In genomic region chr12:121800694-121801600, GRCh38 we compare ENCODE assay signal across 8 cellular contexts. TPM values are rescaled to one million over a fixed set of nuclear protein-coding genes. Genes with fewer than 3 reads are reported as not detected.
DNase-seq lines count a peak whose midpoint lies in the region; ATAC-seq lines count a peak whose summit lies in the region.

No MANE protein-coding gene starts in this region.

- H3K27me3 ChIP-seq in esophagus (ENCODE audit: control insufficient read depth in 1 of 2, insufficient read depth in 2 of 2, low read length in 2 of 2): no peaks in the 10 kb centered on the region

- peaks cover 0 to 3% of the 10 kb centered on the region in 2 donors for H3K36me3 ChIP-seq in esophagus (ENCODE audit: control insufficient read depth in 2 of 2, insufficient read depth in 2 of 2, low read length in 1 of 2)

- DNase-seq in AML-193 (lab: John Stamatoyannopoulos, UW): peak; percentile 14 to 19
- peak; percentile 52 for DNase-seq in NOMO-1 treated with DMSO at 0.1 percent for 48 hours (lab: John Stamatoyannopoulos, UW; ENCODE audit: unreplicated experiment)
- DNase-seq in activated T-cell treated with anti-CD3 and anti-CD28 coated beads, Interleukin-2, amount 50 U/mL, for 48 hours: peak; percentile 79 to 83
- peak; percentile 82 for DNase-seq in mucosa of gallbladder (ENCODE audit: low spot score)

- peak overlapping the region; percentile 71 to 88 for H3K4me3 ChIP-seq in esophagus (ENCODE audit: low read depth in 1 of 2, low read length in 2 of 2)

- no peaks in the 10 kb centered on the region for H3K9me3 ChIP-seq in esophagus (ENCODE audit: control insufficient read depth in 2 of 2, insufficient read depth in 1 of 2, low read depth in 1 of 2, low read length in 1 of 2)

- ATAC-seq in GM21723 (IDR thresholded peaks at IDR 0.05; ENCODE audit: unreplicated experiment) (peak; percentile 2), HG02623 (IDR thresholded peaks at IDR 0.05; ENCODE audit: unreplicated experiment) (no peak)

- peaks cover 4 to 23% of the 10 kb centered on the region in 2 donors for H3K4me1 ChIP-seq in esophagus (ENCODE audit: control insufficient read depth in 2 of 2, insufficient read depth in 2 of 2, low read length in 1 of 2)

- 1% methylated on average over 82 to 86 of the region's 86 CpGs for WGBS in esophagus, 2 donors

- H3K27ac ChIP-seq in esophagus (ENCODE audit: low read depth in 2 of 2, low read length in 1 of 2) (peak overlapping the region; percentile 99 to 100), temporal lobe (ENCODE audit: low read depth, low read length) (peak overlapping the region; percentile 99)

RNA-seq across cellular contexts. Expression of gene SETD1B, which starts 2.9 kb away (rescaled TPM):
- polyA plus RNA-seq in esophagus: 10 to 100 TPM in 1 of 2 donors, 1 to 10 TPM in 1; 7.7 to 12.8 TPM
- total RNA-seq in mucosa of gallbladder: 35.5 TPM
- total RNA-seq in temporal lobe: 7.1 TPM

RNA-seq across cellular contexts. Expression of gene RHOF, which starts 7.5 kb away (rescaled TPM):
- 1 to 10 TPM; 5.8 to 6.4 TPM for polyA plus RNA-seq in esophagus
- total RNA-seq in mucosa of gallbladder: 30.8 TPM
- 10.1 TPM for total RNA-seq in temporal lobe

RNA-seq across cellular contexts. Expression of gene HPD, which starts 57.7 kb away (rescaled TPM):
- under 1 TPM; 0.29 to 0.31 TPM for polyA plus RNA-seq in esophagus
- 2.8 TPM for total RNA-seq in mucosa of gallbladder
- total RNA-seq in temporal lobe: not detected

Comparison
In these comparisons a context has a peak if more than half of its experiments do, and no peak if none do; other contexts are left out.
1. DNase-seq: peak in every context shown above with its lines; median percentile 82 in mucosa of gallbladder; 81 in activated T-cell treated with anti-CD3 and anti-CD28 coated beads, Interleukin-2, amount 50 U/mL, for 48 hours; 52 in NOMO-1 treated with DMSO at 0.1 percent for 48 hours; 16 in AML-193.